ENCODE assay signal across 9 cellular contexts in genomic region chr7:55020481-55020871, GRCh38. TPM values are rescaled to one million over a fixed set of nuclear protein-coding genes. Genes with fewer than 3 reads are reported as not detected.
A peak's percentile ranks its signal among the peaks of the same experiment; 100 is the strongest.
DNase-seq lines count a peak whose midpoint lies in the region; ATAC-seq, FAIRE-seq and TF ChIP-seq lines count a peak whose summit lies in the region.
"Had no signal": no experiment of that assay in that cellular context is flagged by ENCODE, and none has a peak within 500 bp of the region (broad histone marks: within the 10 kb centered on the region; RNA-seq: fewer than 3 reads in every experiment).

No MANE protein-coding gene starts in this region.

- H3K36me3 ChIP-seq in mammary epithelial cell (ENCODE audit: insufficient read depth, low read length), result peaks cover 14% of the 10 kb centered on the region
- H3K36me3 ChIP-seq in suprapubic skin, result no peaks in the 10 kb centered on the region

- intact Hi-C loops in mammary epithelial cell (cut with micrococcal nuclease) (loop anchor here (1.0 to 5.0 kb wide), 5 partner anchors 35 to 234 kb away; no protein-coding TSS in a partner anchor), left colon (cut with DNase I, micrococcal nuclease) (no loop called here)

- TF ChIP-seq EP300 in suprapubic skin (IDR thresholded peaks at IDR 0.05), result no peak

- under 1% methylated on average over 11 of the region's 11 CpGs for WGBS in mammary epithelial cell (ENCODE audit: low coverage, missing lambda C conversion rate)
- 23% methylated on average over 11 of the region's 11 CpGs for WGBS in suprapubic skin

- H3K36me3 Mint-ChIP-seq in activated CD4-positive, alpha-beta memory T cell treated with anti-CD3 and anti-CD28 coated beads, Interleukin-2, amount 10 ng/mL, durations not matched to agents 7 days and 5 days (ENCODE audit: low read depth), result no peaks in the 10 kb centered on the region

- no peak for TF ChIP-seq CTCF in mammary epithelial cell (conservative IDR thresholded peaks at IDR 0.05 in 1 of 2, IDR thresholded peaks at IDR 0.05 in 1 of 2; ENCODE audit: extremely low read depth in 1 of 2, insufficient read depth in 1 of 2, low read depth in 1 of 2, low read length in 2 of 2)
- no peak for TF ChIP-seq CTCF in suprapubic skin (IDR thresholded peaks at IDR 0.05)
- TF ChIP-seq CTCF in omental fat pad (IDR thresholded peaks at IDR 0.05), result no peak

- in situ Hi-C loops in mammary epithelial cell (cut with MboI; ENCODE audit: low sequenced_read_pairs in 2 of 2), result no loop called here

- H3K27me3 ChIP-seq in mammary epithelial cell (ENCODE audit: insufficient read depth, low read length) (no peaks in the 10 kb centered on the region), suprapubic skin (no peaks in the 10 kb centered on the region)

- no peak for TF ChIP-seq POLR2A in suprapubic skin (IDR thresholded peaks at IDR 0.05)

- H3K9me3 ChIP-seq in mammary epithelial cell (replicated peaks; ENCODE audit: insufficient read depth, low read length) (no peaks in the 10 kb centered on the region), suprapubic skin (no peaks in the 10 kb centered on the region)

- POLR2A ChIA-PET in activated CD4-positive, alpha-beta memory T cell treated with anti-CD3 and anti-CD28 coated beads, Interleukin-2, amount 10 ng/mL, durations not matched to agents 7 days and 5 days (lab: Charles Lee), result no interaction called here

- H3K4me1 ChIP-seq in mammary epithelial cell (ENCODE audit: insufficient read depth, low read length) (peaks cover 53% of the 10 kb centered on the region), suprapubic skin (peaks cover 47% of the 10 kb centered on the region)

- peak overlapping the region; percentile 66 for H3K4me2 ChIP-seq in mammary epithelial cell (ENCODE audit: insufficient read depth, low read depth, low read length)

- no TSS peak for BruUV-seq in mammary epithelial cell (replicated peaks; lab: Mats Ljungman, UMichigan)

- no peak overlapping the region for H3K4me3 Mint-ChIP-seq in activated CD4-positive, alpha-beta memory T cell treated with anti-CD3 and anti-CD28 coated beads, Interleukin-2, amount 10 ng/mL, durations not matched to agents 7 days and 5 days

- peaks cover 56% of the 10 kb centered on the region for H3K27me3 Mint-ChIP-seq in activated CD4-positive, alpha-beta memory T cell treated with anti-CD3 and anti-CD28 coated beads, Interleukin-2, amount 10 ng/mL, durations not matched to agents 7 days and 5 days

- peak overlapping the region; percentile 93 for H3K9ac ChIP-seq in mammary epithelial cell (ENCODE audit: insufficient read depth, low read length)

- no peaks in the 10 kb centered on the region for H3K4me1 Mint-ChIP-seq in activated CD4-positive, alpha-beta memory T cell treated with anti-CD3 and anti-CD28 coated beads, Interleukin-2, amount 10 ng/mL, durations not matched to agents 7 days and 5 days

- H3K9me3 Mint-ChIP-seq in activated CD4-positive, alpha-beta memory T cell treated with anti-CD3 and anti-CD28 coated beads, Interleukin-2, amount 10 ng/mL, durations not matched to agents 7 days and 5 days, result no peaks in the 10 kb centered on the region

- H3K27ac ChIP-seq in mammary epithelial cell (ENCODE audit: insufficient read depth, low read depth, low read length) (peak overlapping the region; percentile 85), suprapubic skin (peak overlapping the region; percentile 99)

- DNase-seq in HTR-8/SVneo (ENCODE audit: insufficient read length, low spot score) (no peak), mammary epithelial cell (peak; percentile 93), left colon (peak; percentile 51 to 69), suprapubic skin (ENCODE audit: low spot score in 2 of 2) (peak; percentile 84 to 88), omental fat pad (ENCODE audit: low spot score) (no peak), NCI-H526 treated with DMSO at 0.1 percent for 48 hours (lab: John Stamatoyannopoulos, UW) (no peak)
- DNase-seq in activated CD4-positive, alpha-beta memory T cell treated with anti-CD3 and anti-CD28 coated beads, Interleukin-2, amount 10 ng/mL, durations not matched to agents 7 days and 5 days, result no peak
- DNase-seq: kidney glomerular epithelial cell had no signal

- peaks cover 3% of the 10 kb centered on the region for H4K20me1 ChIP-seq in mammary epithelial cell (ENCODE audit: insufficient read depth, low read length)

- no peak overlapping the region for H3K27ac Mint-ChIP-seq in activated CD4-positive, alpha-beta memory T cell treated with anti-CD3 and anti-CD28 coated beads, Interleukin-2, amount 10 ng/mL, durations not matched to agents 7 days and 5 days

- no peak overlapping the region for H2AFZ ChIP-seq in mammary epithelial cell (ENCODE audit: low read depth, low read length)

- dilution Hi-C loops in mammary epithelial cell (cut with HindIII; ENCODE audit: low sequenced_read_pairs), result loop anchor here (5.0 kb wide), 1 partner anchor 47 kb away; no protein-coding TSS in a partner anchor

- CTCF ChIA-PET in mammary epithelial cell (lab: Charles Lee; ENCODE audit: low non-redundant PET), result no interaction called here
- CTCF ChIA-PET in activated CD4-positive, alpha-beta memory T cell treated with anti-CD3 and anti-CD28 coated beads, Interleukin-2, amount 10 ng/mL, durations not matched to agents 7 days and 5 days (lab: Charles Lee), result interaction anchor here (0.7 kb wide), 1 partner anchor 263 kb away, joined by 3 read pairs; no protein-coding TSS in a partner anchor

- FAIRE-seq in HTR-8/SVneo (lab: Jason Lieb, UNC), result peak; percentile 26

- ATAC-seq in left colon, result peak; percentile 28
- no peak for ATAC-seq in omental fat pad (ENCODE audit: low FRiP score)
- ATAC-seq in GM21529 (IDR thresholded peaks at IDR 0.05; ENCODE audit: unreplicated experiment), result no peak

- H3K79me2 ChIP-seq in mammary epithelial cell (ENCODE audit: insufficient read depth, low read length), result peaks cover 73% of the 10 kb centered on the region

- H3K4me3 ChIP-seq in mammary epithelial cell (replicated peaks in 1 of 3; ENCODE audit: insufficient read depth in 1 of 3, low read depth in 2 of 3, low read length in 3 of 3) (peak overlapping the region; percentile 62 to 83 (median 67)), suprapubic skin (peak overlapping the region; percentile 91)

RNA-seq across cellular contexts. Expression of gene EGFR, which starts 1.7 kb away (rescaled TPM):
- total RNA-seq in mammary epithelial cell (100 to 1,000 TPM; 304 to 534 TPM), left colon (10 to 100 TPM; 66.8 to 85.6 TPM), suprapubic skin (100 to 1,000 TPM; 231 to 341 (median 271) TPM), omental fat pad (100 to 1,000 TPM in 2 of 4 donors, 10 to 100 TPM in 2; 87.2 to 124 (median 94.5) TPM)
- 169 TPM for polyA plus RNA-seq in mammary epithelial cell
- polyA minus RNA-seq in mammary epithelial cell, result 379 TPM
- total RNA-seq in activated CD4-positive, alpha-beta memory T cell treated with anti-CD3 and anti-CD28 coated beads, Interleukin-2, amount 10 ng/mL, durations not matched to agents 7 days and 5 days, result not detected

Comparison
In these comparisons a context has a peak if more than half of its experiments do, and no peak if none do; other contexts are left out.
1. DNase-seq: peak in mammary epithelial cell (single experiment), left colon (2 of 2) and suprapubic skin (2 of 2); none in HTR-8/SVneo (single experiment), omental fat pad (single experiment), NCI-H526 treated with DMSO at 0.1 percent for 48 hours (single experiment) and activated CD4-positive, alpha-beta memory T cell treated with anti-CD3 and anti-CD28 coated beads, Interleukin-2, amount 10 ng/mL, durations not matched to agents 7 days and 5 days (single experiment).
2. RNA of gene EGFR, which starts 1.7 kb away (total RNA-seq): 304 to 534 TPM in mammary epithelial cell, 231 to 341 TPM in suprapubic skin, 87.2 to 124 TPM in omental fat pad and 66.8 to 85.6 TPM in left colon; not detected in activated CD4-positive, alpha-beta memory T cell treated with anti-CD3 and anti-CD28 coated beads, Interleukin-2, amount 10 ng/mL, durations not matched to agents 7 days and 5 days; every median in the first group is over 10 times any median in the second.